ENCODE assay signal across 25 cellular contexts in genomic region chr13:113146750-113147149, GRCh38. TPM values are rescaled to one million over a fixed set of nuclear protein-coding genes. Genes with fewer than 3 reads are reported as not detected.
"Had no signal": no experiment of that assay in that cellular context is flagged by ENCODE, and none has a peak within 500 bp of the region (broad histone marks: within the 10 kb centered on the region; RNA-seq: fewer than 3 reads in every experiment).

No MANE protein-coding gene starts in this region.

- H3K27me3 ChIP-seq: pancreas, upper lobe of right lung had no signal

- H3K27ac Mint-ChIP-seq: activated CD8-positive, alpha-beta T cell treated with anti-CD3 and anti-CD28 coated beads for 36 hours; activated naive CD8-positive, alpha-beta T cell treated with anti-CD3 and anti-CD28 coated beads, Interleukin-2, amount 10 ng/mL, durations not matched to agents 7 days and 5 days; activated T-helper 1 cell treated with anti-CD3 and anti-CD28 coated beads, Interleukin-12 subunit alpha, Interleukin-12 subunit beta, Interleukin-2, Interleukin-4 antibody, amounts not matched to agents 30 ng/mL and 10 ng/mL and 1 ng/mL, durations not matched to agents 14 hours and 24 hours and 36 hours; naive thymus-derived CD4-positive, alpha-beta T cell; neural progenitor cell; stimulated activated memory B cell treated with anti-CD40 and anti-IgM and Interleukin-4, amounts not matched to agents 10 μg/mL and 1 μg/mL and 100 μg/mL, for 72 hours had no signal

- H3K4me1 ChIP-seq: pancreas, upper lobe of right lung had no signal

- DNase-seq: activated naive CD4-positive, alpha-beta T cell treated with Interleukin-2 at 50 U/mL for 16 hours; activated naive CD8-positive, alpha-beta T cell treated with anti-CD3 and anti-CD28 coated beads, Interleukin-2, amount 10 ng/mL, durations not matched to agents 7 days and 5 days; amygdala; foreskin fibroblast; hypothalamus; left lung; mucosa of descending colon; naive thymus-derived CD4-positive, alpha-beta T cell; pancreas; spleen; stimulated activated CD4-positive, alpha-beta T cell treated with anti-CD3 and anti-CD28 coated beads, Interleukin-4, amount 100 ng/mL, for 4 hours; T-helper 2 cell; upper lobe of right lung had no signal

- H3K9me3 Mint-ChIP-seq: activated CD8-positive, alpha-beta T cell treated with anti-CD3 and anti-CD28 coated beads for 36 hours; activated naive CD8-positive, alpha-beta T cell treated with anti-CD3 and anti-CD28 coated beads, Interleukin-2, amount 10 ng/mL, durations not matched to agents 7 days and 5 days; activated T-helper 1 cell treated with anti-CD3 and anti-CD28 coated beads, Interleukin-12 subunit alpha, Interleukin-12 subunit beta, Interleukin-2, Interleukin-4 antibody, amounts not matched to agents 30 ng/mL and 10 ng/mL and 1 ng/mL, durations not matched to agents 14 hours and 24 hours and 36 hours; neural progenitor cell had no signal

- H3K36me3 Mint-ChIP-seq: activated naive CD8-positive, alpha-beta T cell treated with anti-CD3 and anti-CD28 coated beads, Interleukin-2, amount 10 ng/mL, durations not matched to agents 7 days and 5 days; naive thymus-derived CD4-positive, alpha-beta T cell; neural progenitor cell; stimulated activated memory B cell treated with anti-CD40 and anti-IgM and Interleukin-4, amounts not matched to agents 10 μg/mL and 1 μg/mL and 100 μg/mL, for 72 hours had no signal

- FAIRE-seq: keratinocyte, pancreas had no signal

- H3K9me3 ChIP-seq: left lung, mucosa of descending colon, pancreas, spleen, thoracic aorta, upper lobe of right lung had no signal

- H3K4me2 ChIP-seq: neural progenitor cell had no signal

- H3K36me3 ChIP-seq: cardiac muscle cell, left lung, neural progenitor cell, pancreas, spleen, thoracic aorta, upper lobe of right lung had no signal

- ATAC-seq: left lung; mucosa of descending colon; naive thymus-derived CD4-positive, alpha-beta T cell; pancreas; stimulated activated memory B cell treated with anti-CD40 and anti-IgM and Interleukin-4, amounts not matched to agents 10 μg/mL and 1 μg/mL and 100 μg/mL, for 72 hours; upper lobe of right lung had no signal

- H3K27ac ChIP-seq: cardiac muscle cell, epithelial cell of prostate, left lung, neural progenitor cell, pancreas, spleen, thoracic aorta, upper lobe of right lung, VCaP had no signal

- H3K9ac ChIP-seq: neural progenitor cell had no signal

- H3K4me1 Mint-ChIP-seq: activated naive CD8-positive, alpha-beta T cell treated with anti-CD3 and anti-CD28 coated beads, Interleukin-2, amount 10 ng/mL, durations not matched to agents 7 days and 5 days had no signal

- H2AFZ ChIP-seq: neural progenitor cell had no signal

- H3K4me3 Mint-ChIP-seq: activated CD8-positive, alpha-beta T cell treated with anti-CD3 and anti-CD28 coated beads for 36 hours; activated naive CD8-positive, alpha-beta T cell treated with anti-CD3 and anti-CD28 coated beads, Interleukin-2, amount 10 ng/mL, durations not matched to agents 7 days and 5 days; activated T-helper 1 cell treated with anti-CD3 and anti-CD28 coated beads, Interleukin-12 subunit alpha, Interleukin-12 subunit beta, Interleukin-2, Interleukin-4 antibody, amounts not matched to agents 30 ng/mL and 10 ng/mL and 1 ng/mL, durations not matched to agents 14 hours and 24 hours and 36 hours; naive thymus-derived CD4-positive, alpha-beta T cell; neural progenitor cell; stimulated activated memory B cell treated with anti-CD40 and anti-IgM and Interleukin-4, amounts not matched to agents 10 μg/mL and 1 μg/mL and 100 μg/mL, for 72 hours had no signal

- H3K4me3 ChIP-seq: cardiac muscle cell, left lung, mucosa of descending colon, neural progenitor cell, pancreas, spleen, thoracic aorta, upper lobe of right lung had no signal

RNA-seq across cellular contexts. Expression of gene PROZ, which starts 11.7 kb away (rescaled TPM):
- total RNA-seq: activated CD8-positive, alpha-beta T cell treated with anti-CD3 and anti-CD28 coated beads for 36 hours; activated naive CD8-positive, alpha-beta T cell treated with anti-CD3 and anti-CD28 coated beads, Interleukin-2, amount 10 ng/mL, durations not matched to agents 7 days and 5 days; activated T-helper 1 cell treated with anti-CD3 and anti-CD28 coated beads, Interleukin-12 subunit alpha, Interleukin-12 subunit beta, Interleukin-2, Interleukin-4 antibody, amounts not matched to agents 30 ng/mL and 10 ng/mL and 1 ng/mL, durations not matched to agents 14 hours and 24 hours and 36 hours; cardiac muscle cell; dermis microvascular lymphatic vessel endothelial cell; glomerular endothelial cell; left lung; mucosa of descending colon; pancreas; spleen; thoracic aorta; upper lobe of right lung had no signal
- polyA plus RNA-seq: keratinocyte; naive thymus-derived CD4-positive, alpha-beta T cell had no signal

RNA-seq across cellular contexts. Expression of gene F10, which starts 24.2 kb away (rescaled TPM):
- total RNA-seq: activated CD8-positive, alpha-beta T cell treated with anti-CD3 and anti-CD28 coated beads for 36 hours; activated naive CD8-positive, alpha-beta T cell treated with anti-CD3 and anti-CD28 coated beads, Interleukin-2, amount 10 ng/mL, durations not matched to agents 7 days and 5 days; activated T-helper 1 cell treated with anti-CD3 and anti-CD28 coated beads, Interleukin-12 subunit alpha, Interleukin-12 subunit beta, Interleukin-2, Interleukin-4 antibody, amounts not matched to agents 30 ng/mL and 10 ng/mL and 1 ng/mL, durations not matched to agents 14 hours and 24 hours and 36 hours; dermis microvascular lymphatic vessel endothelial cell; glomerular endothelial cell; naive thymus-derived CD4-positive, alpha-beta T cell had no signal
- polyA plus RNA-seq: keratinocyte; naive thymus-derived CD4-positive, alpha-beta T cell had no signal

RNA-seq across cellular contexts. Expression of gene F7, which starts 41.2 kb away (rescaled TPM):
- total RNA-seq: activated T-helper 1 cell treated with anti-CD3 and anti-CD28 coated beads, Interleukin-12 subunit alpha, Interleukin-12 subunit beta, Interleukin-2, Interleukin-4 antibody, amounts not matched to agents 30 ng/mL and 10 ng/mL and 1 ng/mL, durations not matched to agents 14 hours and 24 hours and 36 hours; dermis microvascular lymphatic vessel endothelial cell; glomerular endothelial cell; left lung; lung microvascular endothelial cell; spleen; thoracic aorta had no signal
- polyA plus RNA-seq: cardiac muscle cell; keratinocyte; naive thymus-derived CD4-positive, alpha-beta T cell had no signal
